ENCODE assay signal across 10 cellular contexts in the genomic region with DNA sequence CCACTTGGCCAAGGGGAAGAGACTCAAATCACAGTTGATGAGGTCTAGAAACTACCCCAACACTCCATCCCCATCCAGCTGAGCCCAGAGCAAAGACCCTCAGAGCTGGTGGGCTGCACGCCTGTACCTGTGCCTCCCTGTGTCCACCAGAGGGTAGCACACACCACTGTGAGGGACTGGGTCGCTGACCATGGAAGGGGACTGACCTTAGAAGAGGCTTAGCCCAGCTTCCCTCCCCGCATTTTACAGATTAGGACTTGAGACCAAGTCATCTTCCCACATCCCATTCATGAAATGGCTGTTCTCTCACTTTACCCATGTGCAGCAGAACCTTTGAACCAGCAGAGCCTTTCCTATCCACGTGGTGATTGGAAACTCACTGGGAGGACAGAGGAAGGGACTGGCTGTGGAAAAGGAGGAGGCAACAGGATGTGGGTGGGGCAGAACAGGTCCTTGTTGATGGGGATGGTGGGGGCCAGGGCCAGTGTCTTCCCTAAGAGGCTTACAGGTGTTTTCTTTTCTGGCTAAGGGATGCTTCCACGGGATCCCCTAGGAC. TPM values are rescaled to one million over a fixed set of nuclear protein-coding genes. Genes with fewer than 3 reads are reported as not detected.
A peak's percentile ranks its signal among the peaks of the same experiment; 100 is the strongest.
DNase-seq lines count a peak whose midpoint lies in the region; ATAC-seq and TF ChIP-seq lines count a peak whose summit lies in the region.
"Had no signal": no experiment of that assay in that cellular context is flagged by ENCODE, and none has a peak within 500 bp of the region (broad histone marks: within the 10 kb centered on the region; RNA-seq: fewer than 3 reads in every experiment).

No MANE protein-coding gene starts in this region.

- in situ Hi-C loops in astrocyte of the cerebellum (cut with HindIII; ENCODE audit: low sequenced_read_pairs): no loop called here

- H3K9me3 ChIP-seq in left lung: no peaks in the 10 kb centered on the region

- no peak overlapping the region for H3K27ac ChIP-seq in left lung

- ATAC-seq in left lung (peak; percentile 62), GM18498 (IDR thresholded peaks at IDR 0.05; ENCODE audit: unreplicated experiment) (no peak), HG02870 (IDR thresholded peaks at IDR 0.05; ENCODE audit: unreplicated experiment) (no peak), HG03342 (IDR thresholded peaks at IDR 0.05; ENCODE audit: unreplicated experiment) (no peak)

- H3K4me1 ChIP-seq in left lung: peaks cover 17 to 24% of the 10 kb centered on the region in 2 donors

- H3K4me3 ChIP-seq in H7 (ENCODE audit: insufficient read depth, low read depth, low read length): no peak overlapping the region
- no peak overlapping the region for H3K4me3 ChIP-seq in astrocyte of the cerebellum (ENCODE audit: low read depth, low read length)
- H3K4me3 ChIP-seq in left lung: no peak overlapping the region

- TF ChIP-seq CTCF in astrocyte of the cerebellum (IDR thresholded peaks at IDR 0.05; ENCODE audit: low read depth, low read length, missing control alignments): peak; percentile 92
- peak; percentile 34 to 39 for TF ChIP-seq CTCF in left lung (IDR thresholded peaks at IDR 0.05)

- DNase-seq in AG08396 (ENCODE audit: low spot score) (peak; percentile 79), H7 (peak; percentile 91), astrocyte of the cerebellum (ENCODE audit: low read depth) (peak; percentile 27), left lung (no peak), activated T-cell treated with anti-CD3 and anti-CD28 coated beads for 4 hours (no peak)

- intact Hi-C loops in left lung (cut with DNase I): no loop called here

- H3K36me3 ChIP-seq in H7 (replicated peaks; ENCODE audit: control insufficient read depth, insufficient read depth, low read length) (no peaks in the 10 kb centered on the region), left lung (no peaks in the 10 kb centered on the region)

- H3K27me3 ChIP-seq in H7 (ENCODE audit: control insufficient read depth, insufficient read depth, low read length): peaks cover 38% of the 10 kb centered on the region
- peaks cover 12 to 71% of the 10 kb centered on the region in 2 donors for H3K27me3 ChIP-seq in left lung

RNA-seq across cellular contexts. Expression of a gene that starts 44.3 kb away (rescaled TPM):
- total RNA-seq in H7 (2014; rRNA removed; shearing (Covaris generic)): 105 and 109 TPM in 2 replicates
- total RNA-seq in left lung: 10 to 100 TPM in 1 of 2 donors, 1 to 10 TPM in 1; 8.1 to 25.8 TPM
- total RNA-seq: H4 had no signal

RNA-seq across cellular contexts. Expression of a gene that starts 58.7 kb away (rescaled TPM):
- not detected in 2 replicates for total RNA-seq in H7 (2014; rRNA removed; shearing (Covaris generic))
- total RNA-seq in left lung: not detected
- total RNA-seq: H4, pulmonary artery endothelial cell had no signal

Comparison
In these comparisons a context has a peak if more than half of its experiments do, and no peak if none do; other contexts are left out.
1. DNase-seq: peak in AG08396 (single experiment), H7 (single experiment) and astrocyte of the cerebellum (single experiment); none in left lung (0 of 2) and activated T-cell treated with anti-CD3 and anti-CD28 coated beads for 4 hours (single experiment).